1 cellular context compared by ENCODE assay signal in the genomic region with DNA sequence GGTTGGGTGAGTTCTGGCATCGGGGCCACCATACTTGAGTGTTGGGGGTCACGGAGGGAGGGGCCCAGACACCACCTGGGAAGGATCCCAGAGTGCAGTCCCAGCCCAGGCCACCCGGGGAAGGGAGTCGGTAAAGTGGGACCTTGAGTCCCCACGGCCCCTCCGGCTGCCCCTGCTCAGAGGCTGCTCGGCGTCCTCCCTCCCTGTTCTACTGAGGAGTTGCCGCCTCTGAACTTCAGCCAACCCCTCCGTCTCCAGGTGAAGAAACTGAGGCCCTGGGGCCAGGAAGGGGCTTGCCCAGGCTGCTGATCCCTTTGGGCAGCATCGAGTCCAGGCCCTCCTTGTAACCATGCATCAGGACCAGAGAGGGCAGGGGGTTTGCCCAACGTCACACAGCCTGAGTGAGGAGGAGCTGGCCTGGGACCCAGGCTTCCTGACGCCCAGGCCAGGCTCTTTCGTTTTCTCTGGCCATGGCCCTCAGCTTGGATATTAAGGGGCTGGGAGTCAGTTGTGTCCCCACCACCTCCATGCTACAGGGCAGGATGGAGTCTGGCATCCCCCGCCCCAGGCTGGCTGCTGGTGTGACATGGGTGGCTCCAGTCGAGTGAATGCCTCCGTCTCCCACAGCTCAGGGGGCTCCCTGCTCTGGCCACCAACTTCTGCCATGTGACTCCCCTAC.
TF ChIP-seq lines count a peak whose summit lies in the region.

No MANE protein-coding gene starts in this region.

TF ChIP-seq in K562, 482 proteins besides CTCF, POLR2A, EP300 and RAD21 (continued from another document):
- TF ChIP-seq, protein P1, sequence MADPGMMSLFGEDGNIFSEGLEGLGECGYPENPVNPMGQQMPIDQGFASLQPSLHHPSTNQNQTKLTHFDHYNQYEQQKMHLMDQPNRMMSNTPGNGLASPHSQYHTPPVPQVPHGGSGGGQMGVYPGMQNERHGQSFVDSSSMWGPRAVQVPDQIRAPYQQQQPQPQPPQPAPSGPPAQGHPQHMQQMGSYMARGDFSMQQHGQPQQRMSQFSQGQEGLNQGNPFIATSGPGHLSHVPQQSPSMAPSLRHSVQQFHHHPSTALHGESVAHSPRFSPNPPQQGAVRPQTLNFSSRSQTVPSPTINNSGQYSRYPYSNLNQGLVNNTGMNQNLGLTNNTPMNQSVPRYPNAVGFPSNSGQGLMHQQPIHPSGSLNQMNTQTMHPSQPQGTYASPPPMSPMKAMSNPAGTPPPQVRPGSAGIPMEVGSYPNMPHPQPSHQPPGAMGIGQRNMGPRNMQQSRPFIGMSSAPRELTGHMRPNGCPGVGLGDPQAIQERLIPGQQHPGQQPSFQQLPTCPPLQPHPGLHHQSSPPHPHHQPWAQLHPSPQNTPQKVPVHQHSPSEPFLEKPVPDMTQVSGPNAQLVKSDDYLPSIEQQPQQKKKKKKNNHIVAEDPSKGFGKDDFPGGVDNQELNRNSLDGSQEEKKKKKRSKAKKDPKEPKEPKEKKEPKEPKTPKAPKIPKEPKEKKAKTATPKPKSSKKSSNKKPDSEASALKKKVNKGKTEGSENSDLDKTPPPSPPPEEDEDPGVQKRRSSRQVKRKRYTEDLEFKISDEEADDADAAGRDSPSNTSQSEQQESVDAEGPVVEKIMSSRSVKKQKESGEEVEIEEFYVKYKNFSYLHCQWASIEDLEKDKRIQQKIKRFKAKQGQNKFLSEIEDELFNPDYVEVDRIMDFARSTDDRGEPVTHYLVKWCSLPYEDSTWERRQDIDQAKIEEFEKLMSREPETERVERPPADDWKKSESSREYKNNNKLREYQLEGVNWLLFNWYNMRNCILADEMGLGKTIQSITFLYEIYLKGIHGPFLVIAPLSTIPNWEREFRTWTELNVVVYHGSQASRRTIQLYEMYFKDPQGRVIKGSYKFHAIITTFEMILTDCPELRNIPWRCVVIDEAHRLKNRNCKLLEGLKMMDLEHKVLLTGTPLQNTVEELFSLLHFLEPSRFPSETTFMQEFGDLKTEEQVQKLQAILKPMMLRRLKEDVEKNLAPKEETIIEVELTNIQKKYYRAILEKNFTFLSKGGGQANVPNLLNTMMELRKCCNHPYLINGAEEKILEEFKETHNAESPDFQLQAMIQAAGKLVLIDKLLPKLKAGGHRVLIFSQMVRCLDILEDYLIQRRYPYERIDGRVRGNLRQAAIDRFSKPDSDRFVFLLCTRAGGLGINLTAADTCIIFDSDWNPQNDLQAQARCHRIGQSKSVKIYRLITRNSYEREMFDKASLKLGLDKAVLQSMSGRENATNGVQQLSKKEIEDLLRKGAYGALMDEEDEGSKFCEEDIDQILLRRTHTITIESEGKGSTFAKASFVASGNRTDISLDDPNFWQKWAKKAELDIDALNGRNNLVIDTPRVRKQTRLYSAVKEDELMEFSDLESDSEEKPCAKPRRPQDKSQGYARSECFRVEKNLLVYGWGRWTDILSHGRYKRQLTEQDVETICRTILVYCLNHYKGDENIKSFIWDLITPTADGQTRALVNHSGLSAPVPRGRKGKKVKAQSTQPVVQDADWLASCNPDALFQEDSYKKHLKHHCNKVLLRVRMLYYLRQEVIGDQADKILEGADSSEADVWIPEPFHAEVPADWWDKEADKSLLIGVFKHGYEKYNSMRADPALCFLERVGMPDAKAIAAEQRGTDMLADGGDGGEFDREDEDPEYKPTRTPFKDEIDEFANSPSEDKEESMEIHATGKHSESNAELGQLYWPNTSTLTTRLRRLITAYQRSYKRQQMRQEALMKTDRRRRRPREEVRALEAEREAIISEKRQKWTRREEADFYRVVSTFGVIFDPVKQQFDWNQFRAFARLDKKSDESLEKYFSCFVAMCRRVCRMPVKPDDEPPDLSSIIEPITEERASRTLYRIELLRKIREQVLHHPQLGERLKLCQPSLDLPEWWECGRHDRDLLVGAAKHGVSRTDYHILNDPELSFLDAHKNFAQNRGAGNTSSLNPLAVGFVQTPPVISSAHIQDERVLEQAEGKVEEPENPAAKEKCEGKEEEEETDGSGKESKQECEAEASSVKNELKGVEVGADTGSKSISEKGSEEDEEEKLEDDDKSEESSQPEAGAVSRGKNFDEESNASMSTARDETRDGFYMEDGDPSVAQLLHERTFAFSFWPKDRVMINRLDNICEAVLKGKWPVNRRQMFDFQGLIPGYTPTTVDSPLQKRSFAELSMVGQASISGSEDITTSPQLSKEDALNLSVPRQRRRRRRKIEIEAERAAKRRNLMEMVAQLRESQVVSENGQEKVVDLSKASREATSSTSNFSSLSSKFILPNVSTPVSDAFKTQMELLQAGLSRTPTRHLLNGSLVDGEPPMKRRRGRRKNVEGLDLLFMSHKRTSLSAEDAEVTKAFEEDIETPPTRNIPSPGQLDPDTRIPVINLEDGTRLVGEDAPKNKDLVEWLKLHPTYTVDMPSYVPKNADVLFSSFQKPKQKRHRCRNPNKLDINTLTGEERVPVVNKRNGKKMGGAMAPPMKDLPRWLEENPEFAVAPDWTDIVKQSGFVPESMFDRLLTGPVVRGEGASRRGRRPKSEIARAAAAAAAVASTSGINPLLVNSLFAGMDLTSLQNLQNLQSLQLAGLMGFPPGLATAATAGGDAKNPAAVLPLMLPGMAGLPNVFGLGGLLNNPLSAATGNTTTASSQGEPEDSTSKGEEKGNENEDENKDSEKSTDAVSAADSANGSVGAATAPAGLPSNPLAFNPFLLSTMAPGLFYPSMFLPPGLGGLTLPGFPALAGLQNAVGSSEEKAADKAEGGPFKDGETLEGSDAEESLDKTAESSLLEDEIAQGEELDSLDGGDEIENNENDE (IDR thresholded peaks at IDR 0.05; ENCODE audit: low read depth, low read length): no peak
- TF ChIP-seq HBP1 (CRISPR knock-in tag; IDR thresholded peaks at IDR 0.05) (no peak), STAT5A (IDR thresholded peaks at IDR 0.05; ENCODE audit: borderline replicate concordance, low read length) (no peak), NR4A1 (CRISPR knock-in tag; IDR thresholded peaks at IDR 0.05) (no peak), NR4A1 (tag; IDR thresholded peaks at IDR 0.05) (no peak), NCOA4 (IDR thresholded peaks at IDR 0.05; ENCODE audit: partially characterized antibody) (no peak), BRF2 (IDR thresholded peaks at IDR 0.05; ENCODE audit: borderline replicate concordance, insufficient read depth, insufficient read length) (no peak), BCOR (IDR thresholded peaks at IDR 0.05) (0 out of 2 replicates have a peak, but pooled peaks have one; percentile 38), PHF20 (IDR thresholded peaks at IDR 0.05; ENCODE audit: partially characterized antibody) (no peak), NEUROD1 (IDR thresholded peaks at IDR 0.05; ENCODE audit: borderline replicate concordance, low read depth, low read length, partially characterized antibody) (no peak), NR0B1 (IDR thresholded peaks at IDR 0.05; ENCODE audit: partially characterized antibody) (no peak), ZNF644 (tag; IDR thresholded peaks at IDR 0.05; ENCODE audit: low read depth) (no peak), DNMT1 (IDR thresholded peaks at IDR 0.05) (no peak), PRDM10 (IDR thresholded peaks at IDR 0.05; ENCODE audit: partially characterized antibody) (no peak), MAFF (IDR thresholded peaks at IDR 0.05; ENCODE audit: low read length) (no peak), MYBL2 (IDR thresholded peaks at IDR 0.05; ENCODE audit: low read depth) (no peak), MYBL2 (CRISPR knock-in tag; IDR thresholded peaks at IDR 0.05; ENCODE audit: borderline replicate concordance) (no peak), ZFP36 (IDR thresholded peaks at IDR 0.05; ENCODE audit: low read depth, low read length, partially characterized antibody) (peak; percentile 57), ZBTB8A (IDR thresholded peaks at IDR 0.05; ENCODE audit: partially characterized antibody) (no peak), ZNF551 (CRISPR knock-in tag; IDR thresholded peaks at IDR 0.05) (no peak), RBM25 (IDR thresholded peaks at IDR 0.05; ENCODE audit: low read depth, low read length, severe bottlenecking) (peak; percentile 42), DACH1 (IDR thresholded peaks at IDR 0.05; ENCODE audit: partially characterized antibody) (no peak)
- TF ChIP-seq, protein P2, sequence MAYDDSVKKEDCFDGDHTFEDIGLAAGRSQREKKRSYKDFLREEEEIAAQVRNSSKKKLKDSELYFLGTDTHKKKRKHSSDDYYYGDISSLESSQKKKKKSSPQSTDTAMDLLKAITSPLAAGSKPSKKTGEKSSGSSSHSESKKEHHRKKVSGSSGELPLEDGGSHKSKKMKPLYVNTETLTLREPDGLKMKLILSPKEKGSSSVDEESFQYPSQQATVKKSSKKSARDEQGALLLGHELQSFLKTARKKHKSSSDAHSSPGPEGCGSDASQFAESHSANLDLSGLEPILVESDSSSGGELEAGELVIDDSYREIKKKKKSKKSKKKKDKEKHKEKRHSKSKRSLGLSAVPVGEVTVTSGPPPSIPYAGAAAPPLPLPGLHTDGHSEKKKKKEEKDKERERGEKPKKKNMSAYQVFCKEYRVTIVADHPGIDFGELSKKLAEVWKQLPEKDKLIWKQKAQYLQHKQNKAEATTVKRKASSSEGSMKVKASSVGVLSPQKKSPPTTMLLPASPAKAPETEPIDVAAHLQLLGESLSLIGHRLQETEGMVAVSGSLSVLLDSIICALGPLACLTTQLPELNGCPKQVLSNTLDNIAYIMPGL (CRISPR knock-in tag; IDR thresholded peaks at IDR 0.05): no peak
- TF ChIP-seq, protein P3, sequence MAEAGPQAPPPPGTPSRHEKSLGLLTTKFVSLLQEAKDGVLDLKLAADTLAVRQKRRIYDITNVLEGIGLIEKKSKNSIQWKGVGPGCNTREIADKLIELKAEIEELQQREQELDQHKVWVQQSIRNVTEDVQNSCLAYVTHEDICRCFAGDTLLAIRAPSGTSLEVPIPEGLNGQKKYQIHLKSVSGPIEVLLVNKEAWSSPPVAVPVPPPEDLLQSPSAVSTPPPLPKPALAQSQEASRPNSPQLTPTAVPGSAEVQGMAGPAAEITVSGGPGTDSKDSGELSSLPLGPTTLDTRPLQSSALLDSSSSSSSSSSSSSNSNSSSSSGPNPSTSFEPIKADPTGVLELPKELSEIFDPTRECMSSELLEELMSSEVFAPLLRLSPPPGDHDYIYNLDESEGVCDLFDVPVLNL (CRISPR knock-in tag; IDR thresholded peaks at IDR 0.05; ENCODE audit: low read depth): no peak
- TF ChIP-seq, protein P4, sequence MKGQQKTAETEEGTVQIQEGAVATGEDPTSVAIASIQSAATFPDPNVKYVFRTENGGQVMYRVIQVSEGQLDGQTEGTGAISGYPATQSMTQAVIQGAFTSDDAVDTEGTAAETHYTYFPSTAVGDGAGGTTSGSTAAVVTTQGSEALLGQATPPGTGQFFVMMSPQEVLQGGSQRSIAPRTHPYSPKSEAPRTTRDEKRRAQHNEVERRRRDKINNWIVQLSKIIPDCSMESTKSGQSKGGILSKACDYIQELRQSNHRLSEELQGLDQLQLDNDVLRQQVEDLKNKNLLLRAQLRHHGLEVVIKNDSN (CRISPR knock-in tag; IDR thresholded peaks at IDR 0.05): no peak
TF ChIP-seq in K562: peak in this region for 3.
